22 cellular contexts compared by ENCODE assay signal in genomic region chr20:24937579-24937978, GRCh38. TPM values are rescaled to one million over a fixed set of nuclear protein-coding genes. Genes with fewer than 3 reads are reported as not detected.
DNase-seq lines count a peak whose midpoint lies in the region; ATAC-seq and TF ChIP-seq lines count a peak whose summit lies in the region.
"Had no signal": no experiment of that assay in that cellular context is flagged by ENCODE, and none has a peak within 500 bp of the region (broad histone marks: within the 10 kb centered on the region; RNA-seq: fewer than 3 reads in every experiment).

No MANE protein-coding gene starts in this region.

- peaks cover 17% of the 10 kb centered on the region for H3K4me1 Mint-ChIP-seq in activated T-helper 1 cell treated with anti-CD3 and anti-CD28 coated beads, Interleukin-12 subunit alpha, Interleukin-12 subunit beta, Interleukin-2, Interleukin-4 antibody, amounts not matched to agents 30 ng/mL and 10 ng/mL and 1 ng/mL, durations not matched to agents 14 hours and 24 hours and 36 hours (ENCODE audit: low read depth)
- H3K4me1 Mint-ChIP-seq in effector memory CD8-positive, alpha-beta T cell (ENCODE audit: low read depth in 2 of 2): peaks cover 23 to 34% of the 10 kb centered on the region in 2 donors
- H3K4me1 Mint-ChIP-seq: CD14-positive monocyte had no signal

- H3K9me3 Mint-ChIP-seq in activated T-helper 1 cell treated with anti-CD3 and anti-CD28 coated beads, Interleukin-12 subunit alpha, Interleukin-12 subunit beta, Interleukin-2, Interleukin-4 antibody, amounts not matched to agents 30 ng/mL and 10 ng/mL and 1 ng/mL, durations not matched to agents 14 hours and 24 hours and 36 hours: peaks cover 28% of the 10 kb centered on the region
- no peaks in the 10 kb centered on the region for H3K9me3 Mint-ChIP-seq in effector memory CD8-positive, alpha-beta T cell

- H3K36me3 Mint-ChIP-seq in activated T-helper 1 cell treated with anti-CD3 and anti-CD28 coated beads, Interleukin-12 subunit alpha, Interleukin-12 subunit beta, Interleukin-2, Interleukin-4 antibody, amounts not matched to agents 30 ng/mL and 10 ng/mL and 1 ng/mL, durations not matched to agents 14 hours and 24 hours and 36 hours (ENCODE audit: low read depth): peaks cover 19% of the 10 kb centered on the region
- H3K36me3 Mint-ChIP-seq in effector memory CD8-positive, alpha-beta T cell (ENCODE audit: insufficient read depth): no peaks in the 10 kb centered on the region

- H3K9me3 ChIP-seq in colonic mucosa: no peaks in the 10 kb centered on the region
- H3K9me3 ChIP-seq in spleen: peaks cover 0 to 30% (median 6%) of the 10 kb centered on the region in 8 donors

- peak overlapping the region; percentile 1 for H3K27ac Mint-ChIP-seq in activated T-helper 1 cell treated with anti-CD3 and anti-CD28 coated beads, Interleukin-12 subunit alpha, Interleukin-12 subunit beta, Interleukin-2, Interleukin-4 antibody, amounts not matched to agents 30 ng/mL and 10 ng/mL and 1 ng/mL, durations not matched to agents 14 hours and 24 hours and 36 hours
- no peak overlapping the region for H3K27ac Mint-ChIP-seq in effector memory CD8-positive, alpha-beta T cell
- H3K27ac Mint-ChIP-seq: CD14-positive monocyte had no signal

- H3K4me1 ChIP-seq in colonic mucosa (no peaks in the 10 kb centered on the region), spleen (peaks cover 0 to 7% (median 0%) of the 10 kb centered on the region in 6 donors)

- CTCF ChIA-PET in HEK293T (lab: Yijun Ruan, JAX): no interaction called here

- TF ChIP-seq POLR2A in spleen (IDR thresholded peaks at IDR 0.05): no peak

- no peaks in the 10 kb centered on the region for H3K27me3 Mint-ChIP-seq in activated T-helper 1 cell treated with anti-CD3 and anti-CD28 coated beads, Interleukin-12 subunit alpha, Interleukin-12 subunit beta, Interleukin-2, Interleukin-4 antibody, amounts not matched to agents 30 ng/mL and 10 ng/mL and 1 ng/mL, durations not matched to agents 14 hours and 24 hours and 36 hours (ENCODE audit: insufficient read depth)
- H3K27me3 Mint-ChIP-seq in effector memory CD8-positive, alpha-beta T cell: no peaks in the 10 kb centered on the region
- H3K27me3 Mint-ChIP-seq: CD4-positive, alpha-beta memory T cell had no signal

- intact Hi-C loops in activated T-helper 1 cell treated with anti-CD3 and anti-CD28 coated beads, Interleukin-12 subunit alpha, Interleukin-12 subunit beta, Interleukin-2, Interleukin-4 antibody, amounts not matched to agents 30 ng/mL and 10 ng/mL and 1 ng/mL, durations not matched to agents 14 hours and 24 hours and 36 hours (cut with micrococcal nuclease): no loop called here
- intact Hi-C loops in colonic mucosa (cut with DNase I): no loop called here
- intact Hi-C loops in spleen (cut with DNase I; ENCODE audit: low total_unique reads): no loop called here

- H3K27ac ChIP-seq in colonic mucosa (no peak overlapping the region), spleen (no peak overlapping the region)
- H3K27ac ChIP-seq: BLaER1 had no signal

- no peak for DNase-seq in activated T-helper 1 cell treated with anti-CD3 and anti-CD28 coated beads, Interleukin-12 subunit alpha, Interleukin-12 subunit beta, Interleukin-2, Interleukin-4 antibody, amounts not matched to agents 30 ng/mL and 10 ng/mL and 1 ng/mL, durations not matched to agents 14 hours and 24 hours and 36 hours (ENCODE audit: low spot score)
- peak; percentile 6 for DNase-seq in colonic mucosa
- peak; percentile 33 for DNase-seq in islet precursor cell
- peak; percentile 44 for DNase-seq in spleen
- no peak for DNase-seq in NCI-H2107 (lab: John Stamatoyannopoulos, UW)
- no peak for DNase-seq in HEK293T (ENCODE audit: extremely low spot score)
- no peak for DNase-seq in effector memory CD8-positive, alpha-beta T cell
- DNase-seq: 8988T; CD4-positive, alpha-beta memory T cell; DMS153; DMS79; GDM1; GOT3; H7 had no signal

- H3K9ac ChIP-seq in colonic mucosa (ENCODE audit: low read depth in 2 of 2, low read length in 2 of 2): no peak overlapping the region
- H3K9ac ChIP-seq: BLaER1 had no signal

- H3K36me3 ChIP-seq in colonic mucosa (no peaks in the 10 kb centered on the region), spleen (no peaks in the 10 kb centered on the region)
- H3K36me3 ChIP-seq: BLaER1 had no signal

- no peak overlapping the region for H3K4me3 Mint-ChIP-seq in activated T-helper 1 cell treated with anti-CD3 and anti-CD28 coated beads, Interleukin-12 subunit alpha, Interleukin-12 subunit beta, Interleukin-2, Interleukin-4 antibody, amounts not matched to agents 30 ng/mL and 10 ng/mL and 1 ng/mL, durations not matched to agents 14 hours and 24 hours and 36 hours
- no peak overlapping the region for H3K4me3 Mint-ChIP-seq in effector memory CD8-positive, alpha-beta T cell
- H3K4me3 Mint-ChIP-seq: CD14-positive monocyte had no signal

- POLR2A ChIA-PET in HEK293T (lab: Yijun Ruan, JAX): no interaction called here

- no peak overlapping the region for H3K4me3 ChIP-seq in colonic mucosa
- no peak overlapping the region for H3K4me3 ChIP-seq in spleen
- H3K4me3 ChIP-seq: BLaER1 had no signal

- no peak for ATAC-seq in HG02571 (IDR thresholded peaks at IDR 0.05; ENCODE audit: unreplicated experiment)
- no peak for ATAC-seq in effector memory CD8-positive, alpha-beta T cell (replicated peaks)
- ATAC-seq: HCT116 had no signal

- H3K27me3 ChIP-seq in colonic mucosa (no peaks in the 10 kb centered on the region), spleen (replicated peaks in 1 of 7) (no peaks in the 10 kb centered on the region)
- H3K27me3 ChIP-seq: BLaER1 had no signal

- 0 to 92% (median 9%) methylated on average over 1 of the region's 1 CpG for WGBS in spleen, 5 donors

- TF ChIP-seq CTCF in colonic mucosa (IDR thresholded peaks at IDR 0.05) (no peak), spleen (IDR thresholded peaks at IDR 0.05 in 8 of 11, conservative IDR thresholded peaks at IDR 0.05 in 3 of 11) (no peak)

TF ChIP-seq in HEK293T, 16 proteins besides CTCF, POLR2A, EP300 and RAD21:
- no peak for TF ChIP-seq HDGF (IDR thresholded peaks at IDR 0.05; ENCODE audit: borderline replicate concordance)
- no peak for TF ChIP-seq SP1 (IDR thresholded peaks at IDR 0.05)
- no peak for TF ChIP-seq ZNF384 (IDR thresholded peaks at IDR 0.05)
- no peak for TF ChIP-seq PKNOX1 (IDR thresholded peaks at IDR 0.05)
- no peak for TF ChIP-seq NFRKB (IDR thresholded peaks at IDR 0.05)
- TF ChIP-seq FOXA1 (IDR thresholded peaks at IDR 0.05): no peak
- TF ChIP-seq SUZ12 (IDR thresholded peaks at IDR 0.05): no peak
- no peak for TF ChIP-seq ELF4 (IDR thresholded peaks at IDR 0.05)
- no peak for TF ChIP-seq FOXK2 (IDR thresholded peaks at IDR 0.05)
- no peak for TF ChIP-seq LEF1 (IDR thresholded peaks at IDR 0.05; ENCODE audit: borderline replicate concordance)
- no peak for TF ChIP-seq L3MBTL2 (conservative IDR thresholded peaks at IDR 0.05)
- no peak for TF ChIP-seq ARNT (IDR thresholded peaks at IDR 0.05)
- TF ChIP-seq BHLHE40 (IDR thresholded peaks at IDR 0.05; ENCODE audit: borderline replicate concordance): no peak
- TF ChIP-seq CTBP1 (IDR thresholded peaks at IDR 0.05; ENCODE audit: borderline replicate concordance): no peak
- no peak for TF ChIP-seq FOXM1 (IDR thresholded peaks at IDR 0.05; ENCODE audit: borderline replicate concordance)
- TF ChIP-seq TARDBP (IDR thresholded peaks at IDR 0.05): no peak
TF ChIP-seq in HEK293T: peak in this region for 0.

RNA-seq across cellular contexts. Expression of gene CST7, which starts 11.5 kb away (rescaled TPM):
- total RNA-seq in activated T-helper 1 cell treated with anti-CD3 and anti-CD28 coated beads, Interleukin-12 subunit alpha, Interleukin-12 subunit beta, Interleukin-2, Interleukin-4 antibody, amounts not matched to agents 30 ng/mL and 10 ng/mL and 1 ng/mL, durations not matched to agents 14 hours and 24 hours and 36 hours: 127 and 133 TPM in 2 replicates
- total RNA-seq in colonic mucosa (1 to 10 TPM in 1 of 2 donors, under 1 TPM in 1; 0.47 to 1.1 TPM), spleen (100 to 1,000 TPM in 3 of 7 donors, 10 to 100 TPM in 4; 51.4 to 298 (median 95.5) TPM)
- polyA plus RNA-seq in spleen: 10 to 100 TPM; 23.1 to 51.6 (median 37.2) TPM
- total RNA-seq: A673, Daoy, H7, HT-29 had no signal
- polyA plus RNA-seq: AG04450 had no signal

RNA-seq across cellular contexts. Expression of gene APMAP, which starts 55.0 kb away (rescaled TPM):
- 57.7 and 58.7 TPM in 2 replicates for total RNA-seq in activated T-helper 1 cell treated with anti-CD3 and anti-CD28 coated beads, Interleukin-12 subunit alpha, Interleukin-12 subunit beta, Interleukin-2, Interleukin-4 antibody, amounts not matched to agents 30 ng/mL and 10 ng/mL and 1 ng/mL, durations not matched to agents 14 hours and 24 hours and 36 hours
- 10 to 100 TPM; 43.9 to 63.3 TPM for total RNA-seq in colonic mucosa
- 100 to 1,000 TPM in 1 of 7 donors, 10 to 100 TPM in 6; 57.9 to 104 (median 78.8) TPM for total RNA-seq in spleen
- polyA plus RNA-seq in spleen: 10 to 100 TPM; 26.5 to 36.0 (median 31.5) TPM

Comparison
In these comparisons a context has a peak if more than half of its experiments do, and no peak if none do; other contexts are left out.
1. DNase-seq: peak in colonic mucosa (single experiment), islet precursor cell (single experiment) and spleen (single experiment); none in activated T-helper 1 cell treated with anti-CD3 and anti-CD28 coated beads, Interleukin-12 subunit alpha, Interleukin-12 subunit beta, Interleukin-2, Interleukin-4 antibody, amounts not matched to agents 30 ng/mL and 10 ng/mL and 1 ng/mL, durations not matched to agents 14 hours and 24 hours and 36 hours (single experiment), NCI-H2107 (single experiment), HEK293T (single experiment) and effector memory CD8-positive, alpha-beta T cell (0 of 3).
2. RNA of gene CST7, which starts 11.5 kb away (total RNA-seq): 127 to 133 TPM in activated T-helper 1 cell treated with anti-CD3 and anti-CD28 coated beads, Interleukin-12 subunit alpha, Interleukin-12 subunit beta, Interleukin-2, Interleukin-4 antibody, amounts not matched to agents 30 ng/mL and 10 ng/mL and 1 ng/mL, durations not matched to agents 14 hours and 24 hours and 36 hours and 51.4 to 298 TPM in spleen; 0.47 to 1.1 TPM in colonic mucosa; every median in the first group is over 10 times any median in the second.